In genomic region chr7:100724364-100724763, GRCh38 we compare ENCODE assay signal across 18 cellular contexts. TPM values are rescaled to one million over a fixed set of nuclear protein-coding genes. Genes with fewer than 3 reads are reported as not detected.
"Had no signal": no experiment of that assay in that cellular context is flagged by ENCODE, and none has a peak within 500 bp of the region (broad histone marks: within the 10 kb centered on the region; RNA-seq: fewer than 3 reads in every experiment).

No MANE protein-coding gene starts in this region.

RNA-seq across cellular contexts. Expression of gene EPO, which starts 4.1 kb away (rescaled TPM):
- total RNA-seq: activated B cell treated with CpG ODN at 0.5 μM for 24 hours; activated CD4-positive, alpha-beta memory T cell treated with anti-CD3 and anti-CD28 coated beads for 36 hours; activated CD8-positive, alpha-beta T cell treated with anti-CD3 and anti-CD28 coated beads for 36 hours; activated naive CD4-positive, alpha-beta T cell treated with anti-CD3 and anti-CD28 coated beads for 36 hours; activated naive CD4-positive, alpha-beta T cell treated with anti-CD3 and anti-CD28 coated beads, Interleukin-2, amount 50 U/mL, for 72 hours; activated naive CD8-positive, alpha-beta T cell treated with anti-CD3 and anti-CD28 coated beads for 36 hours; activated T-cell treated with anti-CD3 and anti-CD28 coated beads, Interleukin-2, amount 50 U/mL, for 4 hours; activated T-helper 1 cell treated with anti-CD3 and anti-CD28 coated beads, Interleukin-12 subunit alpha, Interleukin-12 subunit beta, Interleukin-2, Interleukin-4 antibody, amounts not matched to agents 30 ng/mL and 10 ng/mL and 1 ng/mL, durations not matched to agents 14 hours and 24 hours and 36 hours; activated T-helper 17 cell treated with anti-CD3 and anti-CD28 coated beads, Interleukin-2, amount 50 U/mL, for 72 hours; adrenal gland; aorta; astrocyte; bronchial epithelial cell; cardiac muscle cell; chondrocyte had no signal

RNA-seq across cellular contexts. Expression of gene ZAN, which starts 9.0 kb away (rescaled TPM):
- total RNA-seq: activated B cell treated with CpG ODN at 0.5 μM for 24 hours; activated CD4-positive, alpha-beta memory T cell treated with anti-CD3 and anti-CD28 coated beads for 36 hours; activated CD4-positive, alpha-beta T cell treated with anti-CD3 and anti-CD28 coated beads, Interleukin-2, amount 10 ng/mL, durations not matched to agents 24 days and 14 days; activated CD8-positive, alpha-beta memory T cell treated with anti-CD3 and anti-CD28 coated beads for 36 hours; activated CD8-positive, alpha-beta T cell treated with anti-CD3 and anti-CD28 coated beads for 36 hours; activated naive CD4-positive, alpha-beta T cell treated with anti-CD3 and anti-CD28 coated beads for 36 hours; activated naive CD4-positive, alpha-beta T cell treated with anti-CD3 and anti-CD28 coated beads, Interleukin-2, amount 50 U/mL, for 72 hours; activated naive CD8-positive, alpha-beta T cell treated with anti-CD3 and anti-CD28 coated beads for 36 hours; activated T-cell treated with anti-CD3 and anti-CD28 coated beads, Interleukin-2, amount 50 U/mL, for 4 hours; activated T-cell treated with anti-CD3 and anti-CD28 coated beads, Interleukin-2, amount 50 U/mL, for 72 hours; activated T-helper 1 cell treated with anti-CD3 and anti-CD28 coated beads, Interleukin-12 subunit alpha, Interleukin-12 subunit beta, Interleukin-2, Interleukin-4 antibody, amounts not matched to agents 30 ng/mL and 10 ng/mL and 1 ng/mL, durations not matched to agents 14 hours and 24 hours and 36 hours; activated T-helper 17 cell treated with anti-CD3 and anti-CD28 coated beads, Interleukin-2, amount 50 U/mL, for 72 hours; adrenal gland; aorta; astrocyte; bronchial epithelial cell; cardiac muscle cell; chondrocyte had no signal
- polyA plus RNA-seq: adrenal gland, aorta, cardiac muscle cell had no signal
